ENCODE assay signal across 13 cellular contexts in the genomic region with DNA sequence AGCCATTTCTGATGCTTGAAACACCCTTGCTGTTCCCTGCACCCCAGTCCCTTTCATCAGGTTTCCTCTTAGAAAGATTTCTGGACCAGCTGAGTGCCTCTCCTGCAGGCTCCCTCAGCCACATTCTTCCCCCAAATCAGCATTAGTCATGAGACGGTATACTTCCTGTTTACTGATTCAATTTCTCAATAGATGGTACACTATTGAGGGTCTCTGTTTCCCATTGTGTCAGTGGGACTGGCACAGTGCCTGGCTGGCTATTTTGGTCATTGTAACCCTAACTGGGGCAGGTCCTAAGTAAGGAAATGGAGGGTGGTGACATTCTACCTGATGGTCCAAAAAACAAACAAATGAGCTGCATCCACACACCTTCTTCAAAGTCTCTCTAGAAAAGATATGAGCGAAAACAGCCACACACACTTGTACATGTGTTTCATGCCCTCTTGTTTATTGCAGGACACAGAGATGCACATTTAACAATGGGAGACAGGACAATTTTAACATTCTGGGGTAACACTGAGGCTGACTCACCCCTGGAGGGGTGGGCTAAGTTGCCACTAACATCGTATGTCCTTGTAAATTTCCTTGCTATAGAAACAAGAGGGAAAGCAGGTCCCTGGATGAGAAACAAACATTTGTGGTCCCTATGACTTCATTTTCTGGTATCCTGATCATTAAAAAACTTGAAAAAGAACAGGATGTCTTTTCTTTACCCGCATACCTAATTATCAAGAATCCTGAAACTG.
A peak's percentile ranks its signal among the peaks of the same experiment; 100 is the strongest.
DNase-seq lines count a peak whose midpoint lies in the region; ATAC-seq, FAIRE-seq and TF ChIP-seq lines count a peak whose summit lies in the region.
"Had no signal": no experiment of that assay in that cellular context is flagged by ENCODE, and none has a peak within 500 bp of the region (broad histone marks: within the 10 kb centered on the region; RNA-seq: fewer than 3 reads in every experiment).

No MANE protein-coding gene starts in this region.

- in situ Hi-C loops in K562 (cut with MboI) = no loop called here

- no peak overlapping the region for H2BK5ac ChIP-seq in mesenchymal stem cell (ENCODE audit: low read depth, low read length, poor library complexity, severe bottlenecking)

- H3K14ac ChIP-seq in mesenchymal stem cell (ENCODE audit: low read length in 2 of 2) = no peak overlapping the region

- H3K23ac ChIP-seq in mesenchymal stem cell (ENCODE audit: low read length in 2 of 2) = no peak overlapping the region

- H4K8ac ChIP-seq in mesenchymal stem cell (ENCODE audit: low read length) = no peak overlapping the region

- BruUV-seq in K562 (replicated peaks; lab: Mats Ljungman, UMichigan) = no TSS peak

- H3K9me2 ChIP-seq in GM23338 (ENCODE audit: insufficient read depth) = no peaks in the 10 kb centered on the region

- peaks cover 37% of the 10 kb centered on the region for H3K4me1 ChIP-seq in GM23338 (ENCODE audit: insufficient read depth)
- peaks cover 30 to 55% of the 10 kb centered on the region in 2 experiments for H3K4me1 ChIP-seq in K562 (replicated peaks in 1 of 2; ENCODE audit: control insufficient read depth in 2 of 2, insufficient read depth in 2 of 2, low read length in 2 of 2)
- no peaks in the 10 kb centered on the region for H3K4me1 ChIP-seq in mesenchymal stem cell (ENCODE audit: control insufficient read depth, insufficient read depth, low read depth, low read length)
- H3K4me1 ChIP-seq: A549 had no signal

- H4K20me1 ChIP-seq in GM23338 (replicated peaks; ENCODE audit: insufficient read depth) (no peaks in the 10 kb centered on the region), K562 (replicated peaks; ENCODE audit: control insufficient read depth, insufficient read depth, low read length) (no peaks in the 10 kb centered on the region)

- H3K27me3 Mint-ChIP-seq in GM23338 (ENCODE audit: insufficient read depth, low read depth, poor library complexity) = no peaks in the 10 kb centered on the region
- peaks cover 27 to 60% of the 10 kb centered on the region in 2 donors for H3K27me3 Mint-ChIP-seq in natural killer cell (ENCODE audit: low read depth in 2 of 2)

- no peak for TF ChIP-seq RAD21 in K562 (CRISPR knock-in tag; conservative IDR thresholded peaks at IDR 0.05 in 1 of 2, IDR thresholded peaks at IDR 0.05 in 1 of 2)

- H2AFZ ChIP-seq in GM23338 (peak overlapping the region; percentile 32), K562 (ENCODE audit: low read depth, low read length) (peak overlapping the region; percentile 68), mesenchymal stem cell (ENCODE audit: low read depth, low read length) (no peak overlapping the region)
- H2AFZ ChIP-seq: GM23248 had no signal

- H3K4ac ChIP-seq in mesenchymal stem cell (ENCODE audit: low read depth in 1 of 2, low read length in 2 of 2) = no peak overlapping the region

- H3K4me3 ChIP-seq in GM23338 (no peak overlapping the region), K562 (no peak overlapping the region), mesenchymal stem cell (ENCODE audit: insufficient read depth in 1 of 2, low read depth in 1 of 2, low read length in 2 of 2) (no peak overlapping the region)
- H3K4me3 ChIP-seq: A549, GM23248 had no signal

- DNase-seq in GM23338 (ENCODE audit: low spot score) (no peak), K562 (ENCODE audit: extremely low read depth in 1 of 4, low spot score in 3 of 4) (no peak), mesenchymal stem cell (peak; percentile 29), natural killer cell (no peak), hippocampal formation (lab: John Stamatoyannopoulos, UW) (no peak), germinal center (ENCODE audit: low spot score) (no peak)
- DNase-seq: CD4-positive, CD25-positive, alpha-beta regulatory T cell; DMS53; GM23248; HCEC 1CT; IMR-90; KG1 had no signal

- no peak overlapping the region for H3K9ac ChIP-seq in K562 (ENCODE audit: insufficient read depth in 1 of 2, low read depth in 2 of 2, low read length in 2 of 2)
- no peak overlapping the region for H3K9ac ChIP-seq in mesenchymal stem cell (ENCODE audit: low read length)
- H3K9ac ChIP-seq: GM23248 had no signal

- H3K79me1 ChIP-seq in mesenchymal stem cell (replicated peaks; ENCODE audit: low read length, poor library complexity, severe bottlenecking) = no peaks in the 10 kb centered on the region

- H3K4me3 Mint-ChIP-seq in GM23338 (no peak overlapping the region), natural killer cell (no peak overlapping the region)
- H3K4me3 Mint-ChIP-seq: CD4-positive, CD25-positive, alpha-beta regulatory T cell had no signal

- H2BK15ac ChIP-seq in mesenchymal stem cell (ENCODE audit: low read depth, poor library complexity, severe bottlenecking) = no peak overlapping the region

- H3K36me3 Mint-ChIP-seq in GM23338 (ENCODE audit: low read depth) (no peaks in the 10 kb centered on the region), natural killer cell (no peaks in the 10 kb centered on the region)
- H3K36me3 Mint-ChIP-seq: CD4-positive, CD25-positive, alpha-beta regulatory T cell had no signal

- H3K9me3 Mint-ChIP-seq in GM23338 (no peaks in the 10 kb centered on the region), natural killer cell (no peaks in the 10 kb centered on the region)

- ATAC-seq in GM23338 (no peak), K562 (no peak), natural killer cell (no peak)
- ATAC-seq: A549 had no signal

- no peak for TF ChIP-seq POLR2A in K562 (conservative IDR thresholded peaks at IDR 0.05)

- H3K4me2 ChIP-seq in GM23338 (no peak overlapping the region), K562 (ENCODE audit: insufficient read depth, low read length) (no peak overlapping the region), mesenchymal stem cell (ENCODE audit: low read length, poor library complexity, severe bottlenecking) (no peak overlapping the region)
- H3K4me2 ChIP-seq: A549 had no signal

- no peak for FAIRE-seq in K562 (lab: Jason Lieb, UNC)
- FAIRE-seq: A549 had no signal

- H3K27ac Mint-ChIP-seq in GM23338 (no peak overlapping the region), natural killer cell (no peak overlapping the region)
- H3K27ac Mint-ChIP-seq: CD4-positive, CD25-positive, alpha-beta regulatory T cell had no signal

- H2BK120ac ChIP-seq in mesenchymal stem cell (ENCODE audit: low read depth, low read length) = no peak overlapping the region

- TF ChIP-seq CTCF in GM23338 (conservative IDR thresholded peaks at IDR 0.05; ENCODE audit: low read depth in 2 of 2) = no peak
- no peak for TF ChIP-seq CTCF in K562 (IDR thresholded peaks at IDR 0.05 in 2 of 3, conservative IDR thresholded peaks at IDR 0.05 in 1 of 3; ENCODE audit: insufficient read depth in 2 of 3, low read depth in 1 of 3, low read length in 3 of 3)
- TF ChIP-seq CTCF in natural killer cell (IDR thresholded peaks at IDR 0.05) = no peak

- POLR2A ChIA-PET in K562 (lab: Yijun Ruan, JAX) = interaction anchor here (0.5 to 1.7 kb wide), 5 partner anchors 7 to 720 kb away, joined by 3 to 5 read pairs (median 4); no protein-coding TSS in a partner anchor

- no peak overlapping the region for H2BK12ac ChIP-seq in mesenchymal stem cell (ENCODE audit: low read length in 2 of 2)

- H3K18ac ChIP-seq in mesenchymal stem cell (ENCODE audit: low read depth in 1 of 2, low read length in 2 of 2) = peak overlapping the region in 1 of 2 experiments; percentile 54

- H4K91ac ChIP-seq in mesenchymal stem cell (ENCODE audit: low read length) = no peak overlapping the region

- H2AK5ac ChIP-seq in mesenchymal stem cell (ENCODE audit: low read length, severe bottlenecking) = no peak overlapping the region

- H3K36me3 ChIP-seq in GM23338 (ENCODE audit: insufficient read depth) (no peaks in the 10 kb centered on the region), K562 (ENCODE audit: control insufficient read depth, insufficient read depth, low read length) (no peaks in the 10 kb centered on the region), mesenchymal stem cell (ENCODE audit: control insufficient read depth in 1 of 2, insufficient read depth in 2 of 2, low read depth in 1 of 2, low read length in 2 of 2) (no peaks in the 10 kb centered on the region)

- no peak for TF ChIP-seq EP300 in K562 (IDR thresholded peaks at IDR 0.05; ENCODE audit: low read length)

- H3K79me2 ChIP-seq in GM23338 (replicated peaks; ENCODE audit: insufficient read depth) (no peaks in the 10 kb centered on the region), K562 (ENCODE audit: control insufficient read depth, insufficient read depth, low read length) (no peaks in the 10 kb centered on the region)

- WGBS in K562 (ENCODE audit: insufficient coverage, low coverage, missing lambda C conversion rate) = 42% methylated on average over 4 of the region's 4 CpGs
- 30% methylated on average over 2 of the region's 4 CpGs for WGBS in mesenchymal stem cell

- H3K4me1 Mint-ChIP-seq in GM23338 = peaks cover 30% of the 10 kb centered on the region
- H3K4me1 Mint-ChIP-seq in natural killer cell = no peaks in the 10 kb centered on the region
- H3K4me1 Mint-ChIP-seq: CD4-positive, CD25-positive, alpha-beta regulatory T cell had no signal

- H3K27me3 ChIP-seq in GM23338 (ENCODE audit: insufficient read depth) (no peaks in the 10 kb centered on the region), K562 (ENCODE audit: control insufficient read depth in 2 of 2, insufficient read depth in 2 of 2, low read length in 2 of 2) (no peaks in the 10 kb centered on the region), mesenchymal stem cell (ENCODE audit: control insufficient read depth in 1 of 2, insufficient read depth in 1 of 2, low read length in 2 of 2) (peaks cover 20 to 81% of the 10 kb centered on the region in 2 experiments)

- intact Hi-C loops in K562 (cut with micrococcal nuclease) = no loop called here
- intact Hi-C loops in natural killer cell (cut with micrococcal nuclease) = no loop called here

- H3K9me3 ChIP-seq in K562 (replicated peaks; ENCODE audit: control insufficient read depth, insufficient read depth, low read depth, low read length) (no peaks in the 10 kb centered on the region), mesenchymal stem cell (ENCODE audit: control insufficient read depth, low read length) (no peaks in the 10 kb centered on the region)
- H3K9me3 ChIP-seq: A549 had no signal

- CTCF ChIA-PET in K562 (lab: Yijun Ruan, JAX; ENCODE audit: low intra/inter-chr PET ratio) = no interaction called here

- no peaks in the 10 kb centered on the region for H3F3A ChIP-seq in GM23338 (replicated peaks; ENCODE audit: low read depth)

- peaks cover 4% of the 10 kb centered on the region for H3K9me1 ChIP-seq in K562 (ENCODE audit: control insufficient read depth, insufficient read depth, low read length)

- H3K27ac ChIP-seq in GM23338 (ENCODE audit: low read depth) = no peak overlapping the region
- H3K27ac ChIP-seq in K562 (ENCODE audit: extremely low read depth, low read depth, low read length) = no peak overlapping the region
- H3K27ac ChIP-seq in mesenchymal stem cell (ENCODE audit: low read length, poor library complexity, severe bottlenecking) = no peak overlapping the region
- H3K27ac ChIP-seq: A549, GM23248 had no signal

TF ChIP-seq in GM23338, 12 proteins besides CTCF, POLR2A, EP300 and RAD21 (continues in another document):
- TF ChIP-seq POLR2AphosphoS5 (IDR thresholded peaks at IDR 0.05; ENCODE audit: low read depth) (no peak), JUNB (IDR thresholded peaks at IDR 0.05; ENCODE audit: unreplicated experiment) (no peak)

TF ChIP-seq in K562, 482 proteins besides CTCF, POLR2A, EP300 and RAD21 (continues in another document):
- TF ChIP-seq KLF10 (CRISPR knock-in tag; IDR thresholded peaks at IDR 0.05) = no peak
- TF ChIP-seq ZNF707 (CRISPR knock-in tag; conservative IDR thresholded peaks at IDR 0.05) = no peak
- TF ChIP-seq TARDBP (IDR thresholded peaks at IDR 0.05) = no peak
